In the genomic region with DNA sequence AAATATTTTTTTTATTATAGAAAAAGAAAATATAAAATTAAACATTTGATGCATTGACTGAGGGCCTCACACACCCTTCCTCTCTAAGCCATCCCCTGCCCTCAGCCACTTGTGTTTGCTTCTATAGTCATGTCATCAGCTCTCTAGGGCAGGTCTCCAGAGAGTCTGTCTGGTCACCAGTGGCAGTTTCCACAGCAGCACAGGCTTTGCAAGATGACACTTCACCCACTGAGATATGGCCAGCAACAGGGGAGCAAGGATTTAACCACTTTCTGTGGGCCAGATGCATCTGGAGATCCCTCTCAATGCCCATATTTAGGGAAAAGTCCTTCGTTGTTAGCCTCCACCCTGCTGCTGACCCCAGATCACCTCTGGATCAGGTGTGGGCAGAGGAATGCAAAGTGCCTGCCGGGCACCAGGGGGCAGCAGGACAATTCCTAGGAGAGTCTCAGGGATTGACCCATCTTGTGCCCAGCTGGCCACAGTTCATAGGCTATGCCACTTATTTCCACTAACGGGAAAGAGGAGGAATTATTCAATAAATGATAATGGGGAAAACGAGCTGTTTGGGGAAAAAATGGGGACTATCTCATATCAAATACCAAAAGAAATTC, we compare ENCODE assay signal across 1 cellular context.
A peak's percentile ranks its signal among the peaks of the same experiment; 100 is the strongest.
TF ChIP-seq lines count a peak whose summit lies in the region.

No MANE protein-coding gene starts in this region.

TF ChIP-seq in H1, 55 proteins besides CTCF, POLR2A, EP300 and RAD21:
- TF ChIP-seq EGR1 (IDR thresholded peaks at IDR 0.05; ENCODE audit: borderline replicate concordance, low read depth, low read length) (no peak), GABPA (IDR thresholded peaks at IDR 0.05; ENCODE audit: borderline replicate concordance, insufficient read depth, low read length) (no peak), CBX5 (IDR thresholded peaks at IDR 0.05; ENCODE audit: low read depth, low read length) (no peak), JUN (IDR thresholded peaks at IDR 0.05; ENCODE audit: low read depth, low read length) (no peak), BACH1 (IDR thresholded peaks at IDR 0.05; ENCODE audit: low read length) (no peak), RXRA (IDR thresholded peaks at IDR 0.05; ENCODE audit: insufficient read depth, low read depth, low read length) (0 out of 2 replicates have a peak, but pooled peaks have one; percentile 82), POLR2AphosphoS5 (IDR thresholded peaks at IDR 0.05; ENCODE audit: low read depth, low read length) (no peak), KDM5A (IDR thresholded peaks at IDR 0.05; ENCODE audit: low read length) (no peak), USF2 (IDR thresholded peaks at IDR 0.05; ENCODE audit: low read length) (no peak), NRF1 (IDR thresholded peaks at IDR 0.05; ENCODE audit: low read depth, low read length) (0 out of 2 replicates have a peak, but pooled peaks have one; percentile 5), SIN3A (conservative IDR thresholded peaks at IDR 0.05 in 1 of 2, IDR thresholded peaks at IDR 0.05 in 1 of 2; ENCODE audit: low read depth in 1 of 2, low read length in 2 of 2) (no peak), TAF7 (optimal IDR thresholded peaks at IDR 0.05; ENCODE audit: borderline replicate concordance, low read depth, low read length) (no peak), SP2 (IDR thresholded peaks at IDR 0.05; ENCODE audit: low read length) (no peak), TEAD4 (IDR thresholded peaks at IDR 0.05; ENCODE audit: low read depth, low read length) (peak; percentile 70), CTBP2 (IDR thresholded peaks at IDR 0.05; ENCODE audit: borderline replicate concordance, insufficient read depth, insufficient read length, low read length) (no peak), SP1 (IDR thresholded peaks at IDR 0.05; ENCODE audit: low read depth, low read length) (no peak), MAX (IDR thresholded peaks at IDR 0.05) (no peak), RNF2 (IDR thresholded peaks at IDR 0.05; ENCODE audit: borderline replicate concordance, low read depth, low read length, missing control alignments, poor library complexity, severe bottlenecking) (no peak), ZNF274 (IDR thresholded peaks at IDR 0.05; ENCODE audit: borderline replicate concordance, extremely low read depth, low read length) (no peak), TCF12 (IDR thresholded peaks at IDR 0.05; ENCODE audit: low read depth, low read length) (no peak), CHD2 (IDR thresholded peaks at IDR 0.05; ENCODE audit: low read length) (0 out of 2 replicates have a peak, but pooled peaks have one; percentile 28), GTF2F1 (IDR thresholded peaks at IDR 0.05; ENCODE audit: borderline replicate concordance, low read depth, low read length) (no peak), CEBPB (IDR thresholded peaks at IDR 0.05; ENCODE audit: low read depth, low read length) (no peak), RFX5 (IDR thresholded peaks at IDR 0.05; ENCODE audit: borderline replicate concordance, low read depth, low read length) (no peak), EZH2 (IDR thresholded peaks at IDR 0.05; ENCODE audit: low read depth, low read length, severe bottlenecking) (no peak), PHF8 (conservative IDR thresholded peaks at IDR 0.05; ENCODE audit: low read depth, low read length) (no peak), TBP (IDR thresholded peaks at IDR 0.05; ENCODE audit: low read depth, low read length) (no peak), ASH2L (IDR thresholded peaks at IDR 0.05; ENCODE audit: low read length) (no peak), TAF1 (IDR thresholded peaks at IDR 0.05; ENCODE audit: low read depth, low read length) (no peak), SRF (IDR thresholded peaks at IDR 0.05; ENCODE audit: low read depth, low read length) (peak; percentile 54; the same call in 1 of the 2 replicates), CHD7 (IDR thresholded peaks at IDR 0.05; ENCODE audit: insufficient replicate concordance, low read length) (no peak), HDAC2 (IDR thresholded peaks at IDR 0.05; ENCODE audit: borderline replicate concordance in 1 of 2, low read depth in 2 of 2, low read length in 2 of 2) (no peak), RBBP5 (IDR thresholded peaks at IDR 0.05; ENCODE audit: borderline replicate concordance, low read depth, low read length) (no peak), SUZ12 (IDR thresholded peaks at IDR 0.05; ENCODE audit: low read length) (no peak), SP4 (IDR thresholded peaks at IDR 0.05; ENCODE audit: low read length) (no peak), YY1 (IDR thresholded peaks at IDR 0.05; ENCODE audit: low read depth, low read length) (no peak), SIRT6 (IDR thresholded peaks at IDR 0.05; ENCODE audit: low read length) (no peak)
- TF ChIP-seq, protein P1, sequence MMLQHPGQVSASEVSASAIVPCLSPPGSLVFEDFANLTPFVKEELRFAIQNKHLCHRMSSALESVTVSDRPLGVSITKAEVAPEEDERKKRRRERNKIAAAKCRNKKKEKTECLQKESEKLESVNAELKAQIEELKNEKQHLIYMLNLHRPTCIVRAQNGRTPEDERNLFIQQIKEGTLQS (IDR thresholded peaks at IDR 0.05; ENCODE audit: insufficient read depth, low read depth, low read length), result no peak
